25 cellular contexts compared by ENCODE assay signal in genomic region chr13:36879218-36879938, GRCh38. TPM values are rescaled to one million over a fixed set of nuclear protein-coding genes. Genes with fewer than 3 reads are reported as not detected.
"Had no signal": no experiment of that assay in that cellular context is flagged by ENCODE, and none has a peak within 500 bp of the region (broad histone marks: within the 10 kb centered on the region; RNA-seq: fewer than 3 reads in every experiment).

No MANE protein-coding gene starts in this region.

- H3K36me3 ChIP-seq: adrenal gland, Peyer's patch had no signal

- H3K9ac ChIP-seq: KMS-11 had no signal

- H3K4me1 ChIP-seq: adrenal gland, Peyer's patch had no signal

- H3K27me3 ChIP-seq: adrenal gland, Peyer's patch, SJSA1 had no signal

- H3K4me2 ChIP-seq: KMS-11 had no signal

- H3K9me3 ChIP-seq: adrenal gland, Peyer's patch, SJSA1 had no signal

- ATAC-seq: activated CD8-positive, alpha-beta T cell treated with anti-CD3 and anti-CD28 coated beads, Interleukin-2, amount 10 ng/mL, durations not matched to agents 7 days and 5 days; WTC11 had no signal

- DNase-seq: activated CD4-positive, alpha-beta T cell treated with anti-CD3 and anti-CD28 coated beads for 48 hours; activated CD4-positive, alpha-beta T cell treated with anti-CD3 and anti-CD28 coated beads, Interleukin-2, amount 50 U/mL, for 4 hours; activated CD4-positive, CD25-positive, alpha-beta regulatory T cell treated with anti-CD3 and anti-CD28 coated beads, Interleukin-2, amount 50 U/mL, for 72 hours; activated CD8-positive, alpha-beta memory T cell treated with anti-CD3 and anti-CD28 coated beads, Interleukin-2, amount 50 U/mL, for 48 hours; activated CD8-positive, alpha-beta T cell treated with anti-CD3 and anti-CD28 coated beads, Interleukin-2, amount 10 ng/mL, durations not matched to agents 7 days and 5 days; activated naive CD4-positive, alpha-beta T cell treated with anti-CD3 and anti-CD28 coated beads, Interleukin-2, amount 50 U/mL, for 16 hours; activated naive CD8-positive, alpha-beta T cell treated with anti-CD3 and anti-CD28 coated beads, Interleukin-2, amount 10 ng/mL, durations not matched to agents 7 days and 5 days; activated T-cell treated with anti-CD3 and anti-CD28 coated beads, Interleukin-2, amount 50 U/mL, for 1 hour; adrenal gland; anterior cingulate cortex; caudate nucleus; NCI-H1092; NCI-H1930; NCI-H2171; NCI-H2227 treated with DMSO at 0.1 percent for 48 hours; NCI-H510A; NCI-H526 treated with DMSO at 0.1 percent for 48 hours; NCI-H82; NK-92 treated with Interleukin-12 subunit alpha and Interleukin-12 subunit beta, amount 100 ng/mL, for 24 hours; Peyer's patch; SHP77 had no signal

- H3K27ac ChIP-seq: adrenal gland, KMS-11, Peyer's patch, RWPE1, SJSA1 had no signal

- H3K4me3 ChIP-seq: adrenal gland, Peyer's patch, SJSA1 had no signal

RNA-seq across cellular contexts. Expression of gene SMAD9, which starts 40.7 kb away (rescaled TPM):
- total RNA-seq: activated CD8-positive, alpha-beta T cell treated with anti-CD3 and anti-CD28 coated beads, Interleukin-2, amount 10 ng/mL, durations not matched to agents 7 days and 5 days; activated naive CD8-positive, alpha-beta T cell treated with anti-CD3 and anti-CD28 coated beads, Interleukin-2, amount 10 ng/mL, durations not matched to agents 7 days and 5 days had no signal
